8 cellular contexts compared by ENCODE assay signal in genomic region chr10:31083765-31084184, GRCh38. TPM values are rescaled to one million over a fixed set of nuclear protein-coding genes. Genes with fewer than 3 reads are reported as not detected.
DNase-seq lines count a peak whose midpoint lies in the region; ATAC-seq and TF ChIP-seq lines count a peak whose summit lies in the region.

No MANE protein-coding gene starts in this region.

- H3K4me3 ChIP-seq in Caco-2 (ENCODE audit: low read depth, low read length) (no peak overlapping the region), SJCRH30 (no peak overlapping the region)

- H3K27ac ChIP-seq in SJCRH30, result no peak overlapping the region

- no peak overlapping the region for H3K27ac Mint-ChIP-seq in Caco-2 (ENCODE audit: unreplicated experiment)

- TF ChIP-seq RAD21 in Ishikawa (IDR thresholded peaks at IDR 0.05; ENCODE audit: low read depth), result peak; percentile 68

- H3K27me3 Mint-ChIP-seq in Caco-2 (ENCODE audit: insufficient read depth, unreplicated experiment), result peaks cover 17% of the 10 kb centered on the region

- TF ChIP-seq EP300 in Ishikawa (IDR thresholded peaks at IDR 0.05; ENCODE audit: borderline replicate concordance), result no peak

- CTCF ChIA-PET in Caco-2 (lab: Charles Lee), result interaction anchor here (0.7 kb wide), 2 partner anchors 12 to 876 kb away, joined by 3 to 4 read pairs; no protein-coding TSS in a partner anchor

- peak; percentile 55 for ATAC-seq in left ventricle myocardium superior
- ATAC-seq in HG03354 (IDR thresholded peaks at IDR 0.05; ENCODE audit: poor library complexity, severe bottlenecking, unreplicated experiment), result no peak

- no peak overlapping the region for H3K4me3 Mint-ChIP-seq in Caco-2 (ENCODE audit: unreplicated experiment)

- POLR2A ChIA-PET in Caco-2 (lab: Charles Lee), result no interaction called here

- no peaks in the 10 kb centered on the region for H3K27me3 ChIP-seq in Caco-2 (replicated peaks; ENCODE audit: control insufficient read depth, insufficient read depth, low read length)
- H3K27me3 ChIP-seq in SJCRH30, result no peaks in the 10 kb centered on the region

- BruUV-seq in Caco-2 (replicated peaks; lab: Mats Ljungman, UMichigan), result no TSS peak

- H3K4me1 Mint-ChIP-seq in Caco-2 (ENCODE audit: low read depth, unreplicated experiment), result no peaks in the 10 kb centered on the region

- DNase-seq in Caco-2 (peak; percentile 61), SJCRH30 (peak; percentile 82 to 86), left ventricle myocardium superior (peak; percentile 35), HPDE6-E6E7 (ENCODE audit: extremely low spot score) (no peak)
- peak; percentile 29 for DNase-seq in activated T-helper 9 cell treated with anti-CD3 and anti-CD28 coated beads, Interleukin-2, amount 50 U/mL, for 16 hours (ENCODE audit: low read depth)
- peak; percentile 45 to 66 for DNase-seq in stimulated activated CD4-positive, alpha-beta T cell treated with anti-CD3 and anti-CD28 coated beads, Interleukin-15, amount 100 ng/mL, for 48 hours (ENCODE audit: low read depth in 2 of 2)

- H3K36me3 ChIP-seq in Caco-2 (ENCODE audit: control insufficient read depth, insufficient read depth, low read length) (no peaks in the 10 kb centered on the region), SJCRH30 (no peaks in the 10 kb centered on the region)

- H3K4me1 ChIP-seq in Caco-2 (no peaks in the 10 kb centered on the region), SJCRH30 (peaks cover 4% of the 10 kb centered on the region; the same call in 1 of the 2 replicates)

- H3K36me3 Mint-ChIP-seq in Caco-2 (ENCODE audit: insufficient read depth, unreplicated experiment), result no peaks in the 10 kb centered on the region

- TF ChIP-seq CTCF in Caco-2 (IDR thresholded peaks at IDR 0.05; ENCODE audit: insufficient read depth in 1 of 2, low read depth in 1 of 2, low read length in 1 of 2, severe bottlenecking in 1 of 2, unreplicated experiment in 1 of 2), result peak; percentile 32 to 39

- H3K9me3 ChIP-seq in Caco-2, result no peaks in the 10 kb centered on the region
- no peaks in the 10 kb centered on the region for H3K9me3 ChIP-seq in SJCRH30 (replicated peaks)

- no peaks in the 10 kb centered on the region for H3K9me3 Mint-ChIP-seq in Caco-2 (ENCODE audit: unreplicated experiment)

- intact Hi-C loops in Caco-2 (cut with micrococcal nuclease; ENCODE audit: unreplicated experiment), result no loop called here
- intact Hi-C loops in left ventricle myocardium superior (cut with micrococcal nuclease), result no loop called here

TF ChIP-seq in Ishikawa, 13 proteins besides CTCF, POLR2A, EP300 and RAD21:
- no peak for TF ChIP-seq FOXM1 (IDR thresholded peaks at IDR 0.05; ENCODE audit: borderline replicate concordance, low read depth)
- TF ChIP-seq, protein P1, sequence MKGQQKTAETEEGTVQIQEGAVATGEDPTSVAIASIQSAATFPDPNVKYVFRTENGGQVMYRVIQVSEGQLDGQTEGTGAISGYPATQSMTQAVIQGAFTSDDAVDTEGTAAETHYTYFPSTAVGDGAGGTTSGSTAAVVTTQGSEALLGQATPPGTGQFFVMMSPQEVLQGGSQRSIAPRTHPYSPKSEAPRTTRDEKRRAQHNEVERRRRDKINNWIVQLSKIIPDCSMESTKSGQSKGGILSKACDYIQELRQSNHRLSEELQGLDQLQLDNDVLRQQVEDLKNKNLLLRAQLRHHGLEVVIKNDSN (IDR thresholded peaks at IDR 0.05), result peak; percentile 73
- TF ChIP-seq, protein P2, sequence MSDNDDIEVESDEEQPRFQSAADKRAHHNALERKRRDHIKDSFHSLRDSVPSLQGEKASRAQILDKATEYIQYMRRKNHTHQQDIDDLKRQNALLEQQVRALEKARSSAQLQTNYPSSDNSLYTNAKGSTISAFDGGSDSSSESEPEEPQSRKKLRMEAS (IDR thresholded peaks at IDR 0.05), result peak; percentile 60; the same call in 1 of the 2 replicates
- no peak for TF ChIP-seq TCF12 (IDR thresholded peaks at IDR 0.05; ENCODE audit: low read depth)
- peak; percentile 53 for TF ChIP-seq TEAD4 (IDR thresholded peaks at IDR 0.05)

RNA-seq across cellular contexts. Expression of gene ZNF438, which starts 52.1 kb away (rescaled TPM):
- 0.58 and 1.00 TPM in 2 replicates for total RNA-seq in Caco-2 (2022)
- total RNA-seq in SJCRH30 (2014; rRNA removed; shearing (Covaris generic)), result 1.5 and 2.2 TPM in 2 replicates
- 13.9 TPM for total RNA-seq in left ventricle myocardium superior
